In the genomic region with DNA sequence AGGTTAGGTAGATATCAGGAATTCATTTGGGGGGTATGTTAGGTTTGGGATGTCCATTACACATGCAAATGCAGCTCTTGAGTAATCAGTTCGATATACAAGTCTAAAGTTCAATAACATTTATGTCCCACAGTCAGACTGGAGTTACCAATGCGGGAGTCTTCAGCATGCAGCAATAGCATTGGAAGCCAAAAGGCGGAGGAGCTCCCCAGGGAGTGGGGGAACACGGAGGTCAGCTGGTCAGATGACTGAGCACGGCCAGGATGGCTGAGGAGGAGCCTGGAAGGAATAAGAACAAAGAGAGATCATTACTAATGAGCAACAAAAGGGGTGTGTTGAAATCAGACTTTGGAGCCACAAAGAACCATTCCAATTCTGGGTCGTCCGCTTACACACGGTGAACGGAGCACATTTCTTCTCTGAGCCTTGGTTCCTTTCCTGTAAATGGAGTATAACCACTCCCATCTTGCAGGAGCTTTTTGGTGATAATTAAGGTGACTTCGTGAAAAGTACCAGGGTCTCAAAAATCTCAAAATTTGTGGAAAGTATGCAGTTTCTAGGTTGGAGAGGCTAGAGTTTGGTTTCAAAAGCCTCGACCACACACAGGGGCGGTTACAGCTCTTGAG, we compare ENCODE assay signal across 8 cellular contexts. TPM values are rescaled to one million over a fixed set of nuclear protein-coding genes. Genes with fewer than 3 reads are reported as not detected.
DNase-seq lines count a peak whose midpoint lies in the region; ATAC-seq and TF ChIP-seq lines count a peak whose summit lies in the region.

No MANE protein-coding gene starts in this region.

- H3K18ac ChIP-seq in mesendoderm (ENCODE audit: low read length) = peak overlapping the region; percentile 73

- H4K8ac ChIP-seq in mesendoderm (ENCODE audit: low read depth, low read length) = no peak overlapping the region

- H3K27me3 ChIP-seq in colonic mucosa = no peaks in the 10 kb centered on the region
- no peaks in the 10 kb centered on the region for H3K27me3 ChIP-seq in mesendoderm (ENCODE audit: insufficient read depth, low read length, poor library complexity)

- WGBS in mesendoderm (ENCODE audit: extremely low coverage, insufficient coverage, low lambda C conversion rate) = no CpG with 5 or more reads among the region's 12 CpGs

- peak overlapping the region; percentile 90 for H3K27ac ChIP-seq in colonic mucosa
- H3K27ac ChIP-seq in mesendoderm (ENCODE audit: low read depth, low read length) = peak overlapping the region; percentile 6

- peak overlapping the region; percentile 19 for H3K56ac ChIP-seq in mesendoderm (ENCODE audit: low read length)

- H3K23ac ChIP-seq in mesendoderm (ENCODE audit: low read length) = no peak overlapping the region

- H3K4me3 ChIP-seq in NB4 (ENCODE audit: low read depth, low read length) = peak overlapping the region; percentile 73
- peak overlapping the region; percentile 36 for H3K4me3 ChIP-seq in colonic mucosa
- H3K4me3 ChIP-seq in mesendoderm (ENCODE audit: low read length) = no peak overlapping the region

- H2BK15ac ChIP-seq in mesendoderm (replicated peaks; ENCODE audit: low read depth) = no peak overlapping the region

- no peak for TF ChIP-seq POLR2A in NB4 (IDR thresholded peaks at IDR 0.05; ENCODE audit: extremely low read depth, insufficient read length)

- no peaks in the 10 kb centered on the region for H3K9me3 ChIP-seq in colonic mucosa

- peak overlapping the region; percentile 64 for H4K5ac ChIP-seq in mesendoderm (ENCODE audit: low read length)

- TF ChIP-seq CTCF in NB4 (IDR thresholded peaks at IDR 0.05; ENCODE audit: low read depth, low read length) (no peak), colonic mucosa (IDR thresholded peaks at IDR 0.05) (no peak)

- no peaks in the 10 kb centered on the region for H3K4me1 ChIP-seq in colonic mucosa
- H3K4me1 ChIP-seq in mesendoderm (ENCODE audit: control insufficient read depth, low read depth, low read length) = peaks cover 3% of the 10 kb centered on the region

- H3K36me3 ChIP-seq in colonic mucosa = no peaks in the 10 kb centered on the region
- no peaks in the 10 kb centered on the region for H3K36me3 ChIP-seq in mesendoderm (ENCODE audit: control insufficient read depth, insufficient read depth, low read length)

- H3K79me2 ChIP-seq in mesendoderm (ENCODE audit: control insufficient read depth, insufficient read depth, low read length) = peaks cover 13% of the 10 kb centered on the region

- intact Hi-C loops in colonic mucosa (cut with DNase I) = no loop called here

- H3K9ac ChIP-seq in colonic mucosa (ENCODE audit: low read depth in 2 of 2, low read length in 2 of 2) (no peak overlapping the region), mesendoderm (ENCODE audit: low read length) (peak overlapping the region; percentile 23)

- H2BK5ac ChIP-seq in mesendoderm (ENCODE audit: low read length) = no peak overlapping the region

- peak overlapping the region; percentile 64 for H2BK120ac ChIP-seq in mesendoderm (ENCODE audit: low read depth, low read length)

- H3K4me2 ChIP-seq in mesendoderm (ENCODE audit: low read length) = peak overlapping the region; percentile 0

- peak; percentile 58 for DNase-seq in GM03348 (ENCODE audit: low spot score)
- DNase-seq in NB4 (ENCODE audit: low read depth) = peak; percentile 93
- peak; percentile 55 for DNase-seq in colonic mucosa
- peak; percentile 54 for DNase-seq in mesendoderm
- DNase-seq in ureter (ENCODE audit: low spot score) = peak; percentile 76
- DNase-seq in activated CD4-positive, alpha-beta T cell treated with anti-CD3 and anti-CD28 coated beads, Interleukin-2, amount 50 U/mL, for 1 hour = no peak
- no peak for DNase-seq in effector CD8-positive, alpha-beta T cell (lab: John Stamatoyannopoulos, UW)

- peak overlapping the region; percentile 22 for H3K4ac ChIP-seq in mesendoderm (ENCODE audit: low read depth, low read length)

- peaks cover 6% of the 10 kb centered on the region for H3K79me1 ChIP-seq in mesendoderm (ENCODE audit: low read length)

- ATAC-seq in GM19397 (IDR thresholded peaks at IDR 0.05; ENCODE audit: unreplicated experiment) = no peak

- no peak overlapping the region for H2AK5ac ChIP-seq in mesendoderm (ENCODE audit: low read length)

RNA-seq across cellular contexts. Expression of a gene that starts 0.5 kb away (rescaled TPM):
- total RNA-seq in colonic mucosa = 10 to 100 TPM; 16.5 to 17.3 TPM
- 64.7 TPM for polyA plus RNA-seq in mesendoderm (2013, experiment 1 of 2)
- polyA plus RNA-seq in mesendoderm (2013, experiment 2 of 2) = 63.5 TPM
- 21.2 TPM for total RNA-seq in ureter

RNA-seq across cellular contexts. Expression of a gene that starts 21.6 kb away (rescaled TPM):
- total RNA-seq in colonic mucosa (10 to 100 TPM; 11.1 to 20.2 TPM), ureter (62.7 TPM)
- 0.10 TPM for polyA plus RNA-seq in mesendoderm (2013, experiment 1 of 2)
- polyA plus RNA-seq in mesendoderm (2013, experiment 2 of 2) = 0.10 TPM

RNA-seq across cellular contexts. Expression of a gene that starts 40.6 kb away (rescaled TPM):
- 10 to 100 TPM; 13.1 to 19.9 TPM for total RNA-seq in colonic mucosa
- 3.1 TPM for polyA plus RNA-seq in mesendoderm (2013, experiment 1 of 2)
- 3.9 TPM for polyA plus RNA-seq in mesendoderm (2013, experiment 2 of 2)
- total RNA-seq in ureter = 22.7 TPM

Comparison
In these comparisons a context has a peak if more than half of its experiments do, and no peak if none do; other contexts are left out.
1. DNase-seq: peak in GM03348 (single experiment), NB4 (single experiment), colonic mucosa (single experiment), mesendoderm (single experiment) and ureter (single experiment); none in activated CD4-positive, alpha-beta T cell treated with anti-CD3 and anti-CD28 coated beads, Interleukin-2, amount 50 U/mL, for 1 hour (single experiment) and effector CD8-positive, alpha-beta T cell (single experiment).